ENCODE assay signal across 26 cellular contexts in genomic region chr6:21455071-21455470, GRCh38.
DNase-seq lines count a peak whose midpoint lies in the region; ATAC-seq, FAIRE-seq and TF ChIP-seq lines count a peak whose summit lies in the region.
"Had no signal": no experiment of that assay in that cellular context is flagged by ENCODE, and none has a peak within 500 bp of the region (broad histone marks: within the 10 kb centered on the region; RNA-seq: fewer than 3 reads in every experiment).

No MANE protein-coding gene starts in this region.

- H3K4me2 ChIP-seq in HepG2 (ENCODE audit: low read depth, low read length) = peak overlapping the region; percentile 13
- H3K4me2 ChIP-seq: KMS-11 had no signal

- H2AFZ ChIP-seq in HepG2 (ENCODE audit: low read length) = no peak overlapping the region
- H2AFZ ChIP-seq: parathyroid adenoma had no signal

- CTCF ChIA-PET in HepG2 (lab: Yijun Ruan, JAX; ENCODE audit: low intra/inter-chr PET ratio, low total read pairs) = no interaction called here

- H3K27me3 ChIP-seq in HepG2 (ENCODE audit: control insufficient read depth in 1 of 2, insufficient read depth in 2 of 2, low read length in 2 of 2) (no peaks in the 10 kb centered on the region), right lobe of liver (no peaks in the 10 kb centered on the region)

- TF ChIP-seq CTCF in HepG2 (CRISPR knock-in tag; IDR thresholded peaks at IDR 0.05) (no peak), right lobe of liver (IDR thresholded peaks at IDR 0.05) (no peak), fibroblast of villous mesenchyme (IDR thresholded peaks at IDR 0.05; ENCODE audit: insufficient read depth, low read depth, low read length) (no peak), omental fat pad (IDR thresholded peaks at IDR 0.05) (no peak)

- no peaks in the 10 kb centered on the region for H3K79me2 ChIP-seq in HepG2 (ENCODE audit: insufficient read depth, low read length)
- H3K79me2 ChIP-seq: parathyroid adenoma had no signal

- H3K4me1 ChIP-seq in HepG2 (ENCODE audit: insufficient read depth, low read length) (peaks cover 81% of the 10 kb centered on the region), right lobe of liver (no peaks in the 10 kb centered on the region)
- H3K4me1 ChIP-seq: parathyroid adenoma had no signal

- H3K27ac ChIP-seq in HepG2 (ENCODE audit: extremely low read length, insufficient read depth, low read length) (no peak overlapping the region), right lobe of liver (no peak overlapping the region), SK-N-MC (peak overlapping the region; percentile 67)
- H3K27ac ChIP-seq: dorsolateral prefrontal cortex, KMS-11, parathyroid adenoma had no signal

- TF ChIP-seq RAD21 in HepG2 (CRISPR knock-in tag; IDR thresholded peaks at IDR 0.05) = no peak

- intact Hi-C loops in HepG2 (cut with micrococcal nuclease; ENCODE audit: unreplicated experiment) (no loop called here), right lobe of liver (cut with DNase I) (no loop called here)

- no peaks in the 10 kb centered on the region for H3K9me3 ChIP-seq in HepG2 (ENCODE audit: low read length)
- no peaks in the 10 kb centered on the region for H3K9me3 ChIP-seq in right lobe of liver
- H3K9me3 ChIP-seq in SK-N-MC (ENCODE audit: low read depth, low read length) = no peaks in the 10 kb centered on the region
- H3K9me3 ChIP-seq: mucosa of descending colon had no signal

- POLR2A ChIA-PET in HepG2 (lab: Yijun Ruan, JAX) = no interaction called here

- H3K36me3 ChIP-seq in HepG2 (replicated peaks in 1 of 2; ENCODE audit: control insufficient read depth in 1 of 2, insufficient read depth in 2 of 2, low read length in 2 of 2) (no peaks in the 10 kb centered on the region), right lobe of liver (no peaks in the 10 kb centered on the region), SK-N-MC (ENCODE audit: insufficient read depth, low read length) (no peaks in the 10 kb centered on the region)

- no peak for TF ChIP-seq EP300 in HepG2 (IDR thresholded peaks at IDR 0.05; ENCODE audit: low read depth in 2 of 2, low read length in 2 of 2)
- TF ChIP-seq EP300 in HepG2 (CRISPR knock-in tag; IDR thresholded peaks at IDR 0.05; ENCODE audit: borderline replicate concordance) = no peak

- in situ Hi-C loops in HepG2 (cut with HindIII; ENCODE audit: extremely low pct_ligation_motif_present, low pct_unique_long_range_greater_than_20kb) = no loop called here

- 45% methylated on average over 6 of the region's 6 CpGs for WGBS in HepG2 (ENCODE audit: low lambda C conversion rate)
- WGBS in right lobe of liver (ENCODE audit: insufficient coverage, low coverage, low lambda C conversion rate, missing lambda C conversion rate) = 74% methylated on average over 6 of the region's 6 CpGs

- H4K20me1 ChIP-seq in HepG2 (ENCODE audit: insufficient read depth, low read length) = no peaks in the 10 kb centered on the region

- TF ChIP-seq POLR2A in HepG2 (IDR thresholded peaks at IDR 0.05; ENCODE audit: insufficient read depth in 1 of 2, low read depth in 2 of 2, low read length in 2 of 2) = no peak
- no peak for TF ChIP-seq POLR2A in right lobe of liver (IDR thresholded peaks at IDR 0.05)

- H3K4me3 ChIP-seq in HepG2 (replicated peaks in 1 of 3; ENCODE audit: insufficient read depth in 1 of 3, low read depth in 2 of 3, low read length in 3 of 3) (no peak overlapping the region), right lobe of liver (no peak overlapping the region), SK-N-MC (peak overlapping the region; percentile 58), fibroblast of villous mesenchyme (ENCODE audit: low read depth, low read length) (no peak overlapping the region)
- H3K4me3 ChIP-seq: dorsolateral prefrontal cortex, GM12878, mucosa of descending colon had no signal

- DNase-seq in HepG2 (ENCODE audit: low spot score) (no peak), right lobe of liver (no peak), SK-N-MC (ENCODE audit: low read depth, low spot score) (peak; percentile 88), fibroblast of villous mesenchyme (ENCODE audit: low read depth) (peak; percentile 39), DMS 273 (lab: John Stamatoyannopoulos, UW; ENCODE audit: unreplicated experiment) (no peak), omental fat pad (ENCODE audit: low spot score) (no peak), MV-4-11 (lab: John Stamatoyannopoulos, UW) (no peak)
- no peak for DNase-seq in activated CD4-positive, alpha-beta T cell treated with anti-CD3 and anti-CD28 coated beads, Interleukin-2, amount 50 U/mL, for 4 hours
- DNase-seq: activated CD8-positive, alpha-beta T cell treated with anti-CD3 and anti-CD28 coated beads, Interleukin-2, amount 10 ng/mL, durations not matched to agents 7 days and 5 days; activated effector memory CD4-positive, alpha-beta T cell treated with Interleukin-2 at 50 U/mL for 16 hours; aorta; mucosa of descending colon; NCI-H187 treated with DMSO at 0.1 percent for 48 hours; NCI-H446; NK-92 treated with Interleukin-12 subunit alpha and Interleukin-12 subunit beta, amount 100 ng/mL, for 24 hours; PC-3; stimulated activated CD4-positive, alpha-beta T cell treated with anti-CD3 and anti-CD28 coated beads, Interleukin-12 subunit alpha, Interleukin-12 subunit beta, amount 100 ng/mL, for 4 hours; stimulated activated CD4-positive, alpha-beta T cell treated with anti-CD3 and anti-CD28 coated beads, Interleukin-4, amount 100 ng/mL, for 1 hour had no signal

- no peak for FAIRE-seq in HepG2 (lab: Jason Lieb, UNC)
- FAIRE-seq: GM12878, islet of Langerhans had no signal

- BruUV-seq in HepG2 (replicated peaks; lab: Mats Ljungman, UMichigan) = no TSS peak

- ATAC-seq in HepG2 (no peak), right lobe of liver (no peak), omental fat pad (ENCODE audit: low FRiP score) (no peak)
- ATAC-seq: activated CD8-positive, alpha-beta T cell treated with anti-CD3 and anti-CD28 coated beads, Interleukin-2, amount 10 ng/mL, durations not matched to agents 7 days and 5 days; GM12878; HCT116; mucosa of descending colon; natural killer cell treated with Interleukin-12 subunit alpha and Interleukin-12 subunit beta and Interleukin-15 and Interleukin-18, amount 100 ng/mL, for 72 hours; PC-3; stimulated activated effector memory CD8-positive, alpha-beta T cell treated with anti-CD3 and anti-CD28 coated beads, Interleukin-12 subunit alpha, Interleukin-12 subunit beta, amount 100 ng/mL, for 72 hours had no signal

- H3K9ac ChIP-seq in HepG2 (ENCODE audit: insufficient read depth, low read depth, low read length) = no peak overlapping the region
- no peak overlapping the region for H3K9ac ChIP-seq in SK-N-MC (ENCODE audit: insufficient read length)
- H3K9ac ChIP-seq: KMS-11, parathyroid adenoma had no signal

TF ChIP-seq in HepG2, 621 proteins besides CTCF, POLR2A, EP300 and RAD21:
- TF ChIP-seq ETV5 (CRISPR knock-in tag; IDR thresholded peaks at IDR 0.05; ENCODE audit: borderline replicate concordance) = peak; percentile 22; the same call in 1 of the 2 replicates
- TF ChIP-seq JDP2 (CRISPR knock-in tag; IDR thresholded peaks at IDR 0.05; ENCODE audit: borderline replicate concordance) = no peak
- TF ChIP-seq ZMYM4 (CRISPR knock-in tag; IDR thresholded peaks at IDR 0.05) = 0 out of 2 replicates have a peak, but pooled peaks have one; percentile 13
- 0 out of 2 replicates have a peak, but pooled peaks have one; percentile 1 for TF ChIP-seq DRAP1 (CRISPR knock-in tag; IDR thresholded peaks at IDR 0.05)
- TF ChIP-seq GABPA (IDR thresholded peaks at IDR 0.05; ENCODE audit: low read depth, low read length) = no peak
- TF ChIP-seq GABPA (CRISPR knock-in tag; IDR thresholded peaks at IDR 0.05; ENCODE audit: low read depth) = peak; percentile 45; the same call in 1 of the 2 replicates
- TF ChIP-seq ZNF430 (CRISPR knock-in tag; IDR thresholded peaks at IDR 0.05) = no peak
- TF ChIP-seq RARA (CRISPR knock-in tag; IDR thresholded peaks at IDR 0.05) = peak; percentile 38; the same call in 1 of the 2 replicates

Comparison
In these comparisons a context has a peak if more than half of its experiments do, and no peak if none do; other contexts are left out.
1. DNase-seq: peak in SK-N-MC (single experiment) and fibroblast of villous mesenchyme (single experiment); none in HepG2 (single experiment), right lobe of liver (0 of 3), activated CD4-positive, alpha-beta T cell treated with anti-CD3 and anti-CD28 coated beads, Interleukin-2, amount 50 U/mL, for 4 hours (0 of 2), DMS 273 (single experiment), omental fat pad (single experiment) and MV-4-11 (single experiment).